Comparison of ENCODE assay signal across 8 cellular contexts in the genomic region with DNA sequence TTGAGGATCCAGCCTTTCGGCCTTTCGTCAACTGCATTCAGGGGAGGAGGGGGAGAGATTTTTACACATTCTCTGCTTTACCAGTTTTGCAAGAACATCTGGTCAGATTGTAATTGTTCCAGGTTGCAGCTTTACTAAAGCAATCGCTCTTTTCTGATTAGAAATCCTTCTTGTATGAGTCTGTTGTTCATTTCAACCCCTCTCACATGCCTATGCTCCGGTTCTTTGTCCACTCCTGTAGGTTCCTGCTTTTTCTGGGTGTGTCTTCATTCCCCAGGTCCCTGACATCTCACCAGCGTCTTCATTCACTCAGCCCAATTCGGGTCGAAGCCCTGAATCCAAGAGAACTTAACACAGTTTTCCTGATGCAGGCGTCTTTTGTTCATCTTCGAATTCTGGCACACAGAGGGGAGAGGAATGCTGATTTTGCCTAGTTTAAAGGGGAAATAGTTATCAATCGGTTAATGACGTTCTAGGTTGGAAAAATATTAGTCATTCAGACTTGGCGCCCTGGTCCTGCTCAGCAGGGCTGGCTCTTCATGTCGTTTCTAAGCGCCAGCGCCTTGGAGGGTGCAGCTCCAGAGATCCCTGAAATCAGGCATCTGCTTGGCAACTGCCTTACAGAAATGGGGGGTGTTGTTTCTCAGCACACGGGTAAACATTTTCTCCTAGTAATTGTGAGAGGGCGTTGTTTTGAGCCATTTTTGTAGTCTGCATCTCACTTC. TPM values are rescaled to one million over a fixed set of nuclear protein-coding genes. Genes with fewer than 3 reads are reported as not detected.
A peak's percentile ranks its signal among the peaks of the same experiment; 100 is the strongest.
DNase-seq lines count a peak whose midpoint lies in the region; ATAC-seq and TF ChIP-seq lines count a peak whose summit lies in the region.

No MANE protein-coding gene starts in this region.

- peaks cover 18% of the 10 kb centered on the region for H3K4me1 ChIP-seq in smooth muscle cell (ENCODE audit: low read depth)

- H3K9me3 Mint-ChIP-seq in activated T-helper 2 cell treated with anti-CD3 and anti-CD28 coated beads, Interferon-gamma antibody, Interleukin-2, Interleukin-4, amounts not matched to agents 10 μg/mL and 5 μg/mL and 100 μg/mL, durations not matched to agents 14 hours and 24 hours and 36 hours, result no peaks in the 10 kb centered on the region

- H3K27ac ChIP-seq in smooth muscle cell (ENCODE audit: low read depth), result no peak overlapping the region

- H3F3A ChIP-seq in smooth muscle cell (ENCODE audit: low read depth), result peaks cover 3% of the 10 kb centered on the region

- peak overlapping the region; percentile 44 for H3K4me3 Mint-ChIP-seq in activated T-helper 2 cell treated with anti-CD3 and anti-CD28 coated beads, Interferon-gamma antibody, Interleukin-2, Interleukin-4, amounts not matched to agents 10 μg/mL and 5 μg/mL and 100 μg/mL, durations not matched to agents 14 hours and 24 hours and 36 hours (ENCODE audit: low read depth)

- H2AFZ ChIP-seq in smooth muscle cell (ENCODE audit: low read depth), result peak overlapping the region; percentile 89

- no peaks in the 10 kb centered on the region for H3K79me2 ChIP-seq in smooth muscle cell (ENCODE audit: low read depth)

- no peaks in the 10 kb centered on the region for H3K36me3 ChIP-seq in smooth muscle cell (ENCODE audit: low read depth)

- peak; percentile 40 for ATAC-seq in left ventricle myocardium superior

- peak overlapping the region; percentile 87 for H3K4me2 ChIP-seq in smooth muscle cell

- H3K4me3 ChIP-seq in smooth muscle cell, result peak overlapping the region; percentile 55

- no peaks in the 10 kb centered on the region for H3K36me3 Mint-ChIP-seq in activated T-helper 2 cell treated with anti-CD3 and anti-CD28 coated beads, Interferon-gamma antibody, Interleukin-2, Interleukin-4, amounts not matched to agents 10 μg/mL and 5 μg/mL and 100 μg/mL, durations not matched to agents 14 hours and 24 hours and 36 hours (ENCODE audit: low read depth)

- no peaks in the 10 kb centered on the region for H3K9me3 ChIP-seq in smooth muscle cell (replicated peaks; ENCODE audit: low read depth)

- H3K9ac ChIP-seq in smooth muscle cell (ENCODE audit: low read depth), result peak overlapping the region; percentile 48

- TF ChIP-seq CTCF in smooth muscle cell (IDR thresholded peaks at IDR 0.05; ENCODE audit: borderline replicate concordance, insufficient read depth, poor library complexity, severe bottlenecking), result no peak

- intact Hi-C loops in activated T-helper 2 cell treated with anti-CD3 and anti-CD28 coated beads, Interferon-gamma antibody, Interleukin-2, Interleukin-4, amounts not matched to agents 10 μg/mL and 5 μg/mL and 100 μg/mL, durations not matched to agents 14 hours and 24 hours and 36 hours (cut with micrococcal nuclease), result loop anchor here (5.0 kb wide), 1 partner anchor 51 kb away; no protein-coding TSS in a partner anchor
- intact Hi-C loops in left ventricle myocardium superior (cut with micrococcal nuclease), result no loop called here

- peak overlapping the region; percentile 29 for H3K27ac Mint-ChIP-seq in activated T-helper 2 cell treated with anti-CD3 and anti-CD28 coated beads, Interferon-gamma antibody, Interleukin-2, Interleukin-4, amounts not matched to agents 10 μg/mL and 5 μg/mL and 100 μg/mL, durations not matched to agents 14 hours and 24 hours and 36 hours

- peaks cover 10% of the 10 kb centered on the region for H3K27me3 Mint-ChIP-seq in activated T-helper 2 cell treated with anti-CD3 and anti-CD28 coated beads, Interferon-gamma antibody, Interleukin-2, Interleukin-4, amounts not matched to agents 10 μg/mL and 5 μg/mL and 100 μg/mL, durations not matched to agents 14 hours and 24 hours and 36 hours (ENCODE audit: low read depth)

- peaks cover 9% of the 10 kb centered on the region for H3K4me1 Mint-ChIP-seq in activated T-helper 2 cell treated with anti-CD3 and anti-CD28 coated beads, Interferon-gamma antibody, Interleukin-2, Interleukin-4, amounts not matched to agents 10 μg/mL and 5 μg/mL and 100 μg/mL, durations not matched to agents 14 hours and 24 hours and 36 hours (ENCODE audit: low read depth)

- H3K27me3 ChIP-seq in smooth muscle cell (ENCODE audit: low read depth), result no peaks in the 10 kb centered on the region

- no peaks in the 10 kb centered on the region for H4K20me1 ChIP-seq in smooth muscle cell (ENCODE audit: low read depth)

- peak; percentile 21 for DNase-seq in HCEC 1CT
- DNase-seq in activated T-helper 2 cell treated with anti-CD3 and anti-CD28 coated beads, Interferon-gamma antibody, Interleukin-2, Interleukin-4, amounts not matched to agents 10 μg/mL and 5 μg/mL and 100 μg/mL, durations not matched to agents 14 hours and 24 hours and 36 hours (ENCODE audit: low spot score), result no peak
- no peak for DNase-seq in left ventricle myocardium superior
- DNase-seq in smooth muscle cell (lab: John Stamatoyannopoulos, UW; ENCODE audit: unreplicated experiment), result no peak
- no peak for DNase-seq in GF-D8 (lab: John Stamatoyannopoulos, UW)
- DNase-seq in activated CD4-positive, alpha-beta T cell treated with anti-CD3 and anti-CD28 coated beads, Interleukin-2, amount 50 U/mL, for 48 hours, result no peak
- DNase-seq in SKM-1 (lab: John Stamatoyannopoulos, UW; ENCODE audit: unreplicated experiment), result no peak
- no peak for DNase-seq in NOMO-1 treated with dmso at 0.1 percent for 144 hours (lab: John Stamatoyannopoulos, UW; ENCODE audit: unreplicated experiment)

- WGBS in smooth muscle cell (ENCODE audit: low lambda C conversion rate), result 73% methylated on average over 17 of the region's 17 CpGs

RNA-seq across cellular contexts. Expression of gene PRTFDC1, which starts 1.1 kb away (rescaled TPM):
- 0.11 and 0.25 TPM in 2 replicates for total RNA-seq in activated T-helper 2 cell treated with anti-CD3 and anti-CD28 coated beads, Interferon-gamma antibody, Interleukin-2, Interleukin-4, amounts not matched to agents 10 μg/mL and 5 μg/mL and 100 μg/mL, durations not matched to agents 14 hours and 24 hours and 36 hours
- total RNA-seq in left ventricle myocardium superior (9.1 TPM), smooth muscle cell (11.9 and 18.0 TPM in 2 replicates)
- 9.2 and 10.2 TPM in 2 replicates for polyA plus RNA-seq in smooth muscle cell
